8 cellular contexts compared by ENCODE assay signal in genomic region chr10:79674878-79675277, GRCh38. TPM values are rescaled to one million over a fixed set of nuclear protein-coding genes. Genes with fewer than 3 reads are reported as not detected.
DNase-seq lines count a peak whose midpoint lies in the region; ATAC-seq and TF ChIP-seq lines count a peak whose summit lies in the region.
"Not testable (repeated sequence)": the region's sequence is repeated elsewhere in the genome, so short reads cannot be mapped to it uniquely, and the experiment has no call there.

No MANE protein-coding gene starts in this region.

- DNase-seq in EH (ENCODE audit: low read depth) (peak; percentile 52), M059J (ENCODE audit: low read depth) (peak; percentile 24), fibroblast of mammary gland (ENCODE audit: low read depth) (peak; percentile 38)
- DNase-seq in activated CD4-positive, alpha-beta T cell treated with anti-CD3 and anti-CD28 coated beads for 48 hours = peak; percentile 34
- not testable (repeated sequence) for DNase-seq in activated naive CD4-positive, alpha-beta T cell treated with anti-CD3 and anti-CD28 coated beads, Interleukin-2, amount 50 U/mL, for 72 hours (ENCODE audit: low spot score in 2 of 2); stimulated activated effector memory CD8-positive, alpha-beta T cell treated with anti-CD3 and anti-CD28 coated beads, Interleukin-12 subunit alpha, Interleukin-12 subunit beta, amount 100 ng/mL, for 72 hours (ENCODE audit: low spot score in 2 of 2)

- not testable (repeated sequence) for H3K9me3 Mint-ChIP-seq in activated naive CD4-positive, alpha-beta T cell treated with anti-CD3 and anti-CD28 coated beads, Interleukin-2, amount 50 U/mL, for 72 hours; stimulated activated effector memory CD8-positive, alpha-beta T cell treated with anti-CD3 and anti-CD28 coated beads, Interleukin-12 subunit alpha, Interleukin-12 subunit beta, amount 100 ng/mL, for 72 hours

- TF ChIP-seq CTCF in fibroblast of mammary gland (conservative IDR thresholded peaks at IDR 0.05; ENCODE audit: control insufficient read depth, insufficient read depth, low read depth, low read length) = not testable (repeated sequence)

- not testable (repeated sequence) for H3K36me3 Mint-ChIP-seq in activated naive CD4-positive, alpha-beta T cell treated with anti-CD3 and anti-CD28 coated beads, Interleukin-2, amount 50 U/mL, for 72 hours; stimulated activated effector memory CD8-positive, alpha-beta T cell treated with anti-CD3 and anti-CD28 coated beads, Interleukin-12 subunit alpha, Interleukin-12 subunit beta, amount 100 ng/mL, for 72 hours

- ATAC-seq in GM18858 (IDR thresholded peaks at IDR 0.05; ENCODE audit: unreplicated experiment) (peak; percentile 55), HG02642 (IDR thresholded peaks at IDR 0.05; ENCODE audit: poor library complexity, unreplicated experiment) (peak; percentile 53)
- ATAC-seq in activated naive CD4-positive, alpha-beta T cell treated with anti-CD3 and anti-CD28 coated beads, Interleukin-2, amount 50 U/mL, for 72 hours = peak; percentile 71 to 94
- peak; percentile 88 for ATAC-seq in stimulated activated effector memory CD8-positive, alpha-beta T cell treated with anti-CD3 and anti-CD28 coated beads, Interleukin-12 subunit alpha, Interleukin-12 subunit beta, amount 100 ng/mL, for 72 hours

- H3K4me3 ChIP-seq in fibroblast of mammary gland (ENCODE audit: control insufficient read depth, low read depth, low read length) = not testable (repeated sequence)

- H3K4me3 Mint-ChIP-seq in stimulated activated effector memory CD8-positive, alpha-beta T cell treated with anti-CD3 and anti-CD28 coated beads, Interleukin-12 subunit alpha, Interleukin-12 subunit beta, amount 100 ng/mL, for 72 hours = not testable (repeated sequence)

- H3K27ac Mint-ChIP-seq in activated naive CD4-positive, alpha-beta T cell treated with anti-CD3 and anti-CD28 coated beads, Interleukin-2, amount 50 U/mL, for 72 hours; stimulated activated effector memory CD8-positive, alpha-beta T cell treated with anti-CD3 and anti-CD28 coated beads, Interleukin-12 subunit alpha, Interleukin-12 subunit beta, amount 100 ng/mL, for 72 hours: not testable (repeated sequence)

- H3K4me1 Mint-ChIP-seq in stimulated activated effector memory CD8-positive, alpha-beta T cell treated with anti-CD3 and anti-CD28 coated beads, Interleukin-12 subunit alpha, Interleukin-12 subunit beta, amount 100 ng/mL, for 72 hours = not testable (repeated sequence)

RNA-seq across cellular contexts. Expression of gene NUTM2B, which starts 28.1 kb away (rescaled TPM):
- 0.10 and 0.32 TPM in 2 replicates for total RNA-seq in M059J (2014; rRNA removed; shearing (Covaris generic))
- total RNA-seq in activated naive CD4-positive, alpha-beta T cell treated with anti-CD3 and anti-CD28 coated beads, Interleukin-2, amount 50 U/mL, for 72 hours = under 1 TPM; 0.11 to 0.68 TPM
